ENCODE assay signal across 9 cellular contexts in the genomic region with DNA sequence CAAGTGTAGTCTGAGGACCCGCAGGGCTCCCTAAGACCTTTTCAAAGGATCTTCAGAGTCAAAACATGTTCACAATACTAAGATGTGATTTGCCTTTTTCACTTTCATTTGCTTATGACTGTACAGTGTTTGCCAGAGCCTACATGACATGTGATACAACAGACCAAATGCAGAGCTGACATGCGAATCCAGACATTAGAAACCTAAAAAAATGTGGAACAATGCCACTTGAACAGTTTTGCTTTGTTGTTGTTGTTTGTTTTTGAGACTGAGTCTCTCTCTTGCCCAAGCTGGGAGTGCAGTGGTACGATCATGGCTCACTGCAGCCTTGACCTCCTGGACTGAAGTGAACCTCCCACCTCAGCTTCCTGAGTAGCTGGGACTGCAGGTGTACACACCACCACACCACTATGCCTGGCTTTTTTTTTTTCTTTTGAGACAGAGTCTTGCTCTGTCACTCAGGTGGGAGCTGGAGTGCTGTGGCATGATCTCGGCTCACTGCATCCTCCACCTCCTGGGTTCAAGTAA. TPM values are rescaled to one million over a fixed set of nuclear protein-coding genes. Genes with fewer than 3 reads are reported as not detected.
DNase-seq lines count a peak whose midpoint lies in the region; ATAC-seq and TF ChIP-seq lines count a peak whose summit lies in the region.
"Had no signal": no experiment of that assay in that cellular context is flagged by ENCODE, and none has a peak within 500 bp of the region (broad histone marks: within the 10 kb centered on the region; RNA-seq: fewer than 3 reads in every experiment).

No MANE protein-coding gene starts in this region.

- TF ChIP-seq CTCF in Caco-2 (IDR thresholded peaks at IDR 0.05; ENCODE audit: insufficient read depth in 1 of 2, low read depth in 1 of 2, low read length in 1 of 2, severe bottlenecking in 1 of 2, unreplicated experiment in 1 of 2) (no peak), glutamatergic neuron (IDR thresholded peaks at IDR 0.05; ENCODE audit: partially characterized antibody, unreplicated experiment) (no peak)

- no peaks in the 10 kb centered on the region for H3K27me3 Mint-ChIP-seq in T-helper 17 cell
- no peaks in the 10 kb centered on the region for H3K27me3 Mint-ChIP-seq in Caco-2 (ENCODE audit: insufficient read depth, unreplicated experiment)
- peaks cover 5% of the 10 kb centered on the region for H3K27me3 Mint-ChIP-seq in glutamatergic neuron (ENCODE audit: unreplicated experiment)

- H3K36me3 ChIP-seq in Caco-2 (ENCODE audit: control insufficient read depth, insufficient read depth, low read length) = no peaks in the 10 kb centered on the region

- intact Hi-C loops in Caco-2 (cut with micrococcal nuclease; ENCODE audit: unreplicated experiment) = no loop called here

- no peaks in the 10 kb centered on the region for H3K9me3 Mint-ChIP-seq in Caco-2 (ENCODE audit: unreplicated experiment)
- peaks cover 6% of the 10 kb centered on the region for H3K9me3 Mint-ChIP-seq in glutamatergic neuron (ENCODE audit: unreplicated experiment)

- H3K27me3 ChIP-seq in Caco-2 (replicated peaks; ENCODE audit: control insufficient read depth, insufficient read depth, low read length) = no peaks in the 10 kb centered on the region

- peaks cover 11% of the 10 kb centered on the region; the same call in 1 of the 2 replicates for H3K4me1 ChIP-seq in Caco-2

- no peak overlapping the region for H3K4me3 ChIP-seq in Caco-2 (ENCODE audit: low read depth, low read length)

- peak; percentile 22 for DNase-seq in stimulated activated CD4-positive, alpha-beta T cell treated with anti-CD3 and anti-CD28 coated beads, Interleukin-4, amount 100 ng/mL, for 24 hours
- DNase-seq in stimulated activated CD4-positive, alpha-beta T cell treated with anti-CD3 and anti-CD28 coated beads, Interleukin-4, amount 100 ng/mL, for 1 hour = no peak
- no peak for DNase-seq in T-helper 17 cell
- DNase-seq in Caco-2 = no peak
- DNase-seq in SIG-M5 treated with dmso at 0.1 percent for 504 hours (lab: John Stamatoyannopoulos, UW; ENCODE audit: unreplicated experiment) = no peak
- no peak for DNase-seq in NCI-H1694 (lab: John Stamatoyannopoulos, UW)
- DNase-seq in glutamatergic neuron = no peak

- POLR2A ChIA-PET in Caco-2 (lab: Charles Lee) = interaction anchor here (0.5 to 0.8 kb wide), 2 partner anchors 12 to 79 kb away, joined by 3 to 4 read pairs; a partner anchor contains a TSS

- H3K27ac Mint-ChIP-seq in T-helper 17 cell = peak overlapping the region; percentile 92
- H3K27ac Mint-ChIP-seq in Caco-2 (ENCODE audit: unreplicated experiment) = no peak overlapping the region
- no peak overlapping the region for H3K27ac Mint-ChIP-seq in glutamatergic neuron (ENCODE audit: unreplicated experiment)

- CTCF ChIA-PET in Caco-2 (lab: Charles Lee) = interaction anchor here (0.5 kb wide), 1 partner anchor 115 kb away, joined by 4 read pairs; no protein-coding TSS in a partner anchor

- no TSS peak for BruUV-seq in Caco-2 (replicated peaks; lab: Mats Ljungman, UMichigan)

- H3K4me3 Mint-ChIP-seq in T-helper 17 cell (no peak overlapping the region), Caco-2 (ENCODE audit: unreplicated experiment) (no peak overlapping the region), glutamatergic neuron (ENCODE audit: unreplicated experiment) (no peak overlapping the region)
- H3K4me3 Mint-ChIP-seq: CD14-positive monocyte had no signal

- H3K4me1 Mint-ChIP-seq in T-helper 17 cell = peaks cover 54% of the 10 kb centered on the region
- H3K4me1 Mint-ChIP-seq in Caco-2 (ENCODE audit: low read depth, unreplicated experiment) = peaks cover 18% of the 10 kb centered on the region
- H3K4me1 Mint-ChIP-seq in glutamatergic neuron (ENCODE audit: low read depth, unreplicated experiment) = peaks cover 10% of the 10 kb centered on the region

- no peaks in the 10 kb centered on the region for H3K36me3 Mint-ChIP-seq in T-helper 17 cell (ENCODE audit: low read depth)
- H3K36me3 Mint-ChIP-seq in Caco-2 (ENCODE audit: insufficient read depth, unreplicated experiment) = peaks cover 39% of the 10 kb centered on the region
- H3K36me3 Mint-ChIP-seq in glutamatergic neuron (ENCODE audit: unreplicated experiment) = no peaks in the 10 kb centered on the region

- ATAC-seq in HG02884 (IDR thresholded peaks at IDR 0.05; ENCODE audit: unreplicated experiment) (peak; percentile 42), T-helper 17 cell (peak; percentile 28)

- H3K9me3 ChIP-seq in T-helper 17 cell (ENCODE audit: control insufficient read depth, low read length, poor library complexity, severe bottlenecking) = no peaks in the 10 kb centered on the region
- H3K9me3 ChIP-seq in Caco-2 = no peaks in the 10 kb centered on the region

RNA-seq across cellular contexts. Expression of a gene that starts 5.3 kb away (rescaled TPM):
- total RNA-seq in T-helper 17 cell (10 to 100 TPM; 53.3 to 64.9 TPM), Caco-2 (2022) (65.1 and 72.0 TPM in 2 replicates), glutamatergic neuron (ENCODE audit: unreplicated experiment) (57.2 TPM)
